ENCODE assay signal across 23 cellular contexts in genomic region chr17:9307313-9307998, GRCh38.
DNase-seq lines count a peak whose midpoint lies in the region; ATAC-seq and TF ChIP-seq lines count a peak whose summit lies in the region.
"Had no signal": no experiment of that assay in that cellular context is flagged by ENCODE, and none has a peak within 500 bp of the region (broad histone marks: within the 10 kb centered on the region; RNA-seq: fewer than 3 reads in every experiment).

No MANE protein-coding gene starts in this region.

- 66 to 70% methylated on average over 6 of the region's 7 CpGs for WGBS in esophagus squamous epithelium, 2 donors

- TF ChIP-seq POLR2A in breast epithelium (IDR thresholded peaks at IDR 0.05) (no peak), esophagus squamous epithelium (IDR thresholded peaks at IDR 0.05) (no peak)

- H3K27me3 ChIP-seq in breast epithelium (no peaks in the 10 kb centered on the region), esophagus squamous epithelium (no peaks in the 10 kb centered on the region)
- H3K27me3 ChIP-seq: tibial nerve had no signal

- no peak for ATAC-seq in GM18873 (IDR thresholded peaks at IDR 0.05; ENCODE audit: low FRiP score, unreplicated experiment)
- ATAC-seq: activated CD8-positive, alpha-beta T cell treated with anti-CD3 and anti-CD28 coated beads for 36 hours had no signal

- H3K9me3 Mint-ChIP-seq in MCF 10A (ENCODE audit: unreplicated experiment) (no peaks in the 10 kb centered on the region), type B pancreatic cell (peaks cover 10% of the 10 kb centered on the region)
- H3K9me3 Mint-ChIP-seq: activated CD8-positive, alpha-beta T cell treated with anti-CD3 and anti-CD28 coated beads for 36 hours; CD14-positive monocyte; HFFc6; naive B cell had no signal

- BruUV-seq in MCF 10A (replicated peaks; lab: Mats Ljungman, UMichigan), result no TSS peak

- POLR2A ChIA-PET in MCF 10A (lab: Yijun Ruan, JAX), result no interaction called here

- no peaks in the 10 kb centered on the region for H3K4me1 Mint-ChIP-seq in MCF 10A (ENCODE audit: insufficient read depth, unreplicated experiment)
- peaks cover 18% of the 10 kb centered on the region for H3K4me1 Mint-ChIP-seq in type B pancreatic cell (ENCODE audit: unreplicated experiment)
- H3K4me1 Mint-ChIP-seq: CD14-positive monocyte had no signal

- DNase-seq in MCF 10A (ENCODE audit: unreplicated experiment), result no peak
- no peak for DNase-seq in breast epithelium (ENCODE audit: low spot score in 2 of 2)
- peak; percentile 9 for DNase-seq in amniotic epithelial cell (ENCODE audit: low read depth)
- peak; percentile 52 for DNase-seq in kidney tubule cell (ENCODE audit: low spot score)
- DNase-seq in type B pancreatic cell (ENCODE audit: extremely low spot score, unreplicated experiment), result no peak
- no peak for DNase-seq in Kasumi-1 (lab: John Stamatoyannopoulos, UW)
- DNase-seq in esophagus squamous epithelium (lab: John Stamatoyannopoulos, UW), result no peak
- DNase-seq: activated CD8-positive, alpha-beta T cell treated with anti-CD3 and anti-CD28 coated beads for 36 hours; caudate nucleus; DMS153; effector memory CD4-positive, alpha-beta T cell; HFFc6; hypothalamus; MM.1S; naive B cell; NCI-H187 treated with DMSO at 0.1 percent for 48 hours; NCI-H446 treated with DMSO at 0.1 percent for 48 hours; SHP77; T-helper 1 cell had no signal

- H3K36me3 Mint-ChIP-seq in MCF 10A (ENCODE audit: insufficient read depth, unreplicated experiment), result no peaks in the 10 kb centered on the region
- H3K36me3 Mint-ChIP-seq in type B pancreatic cell, result peaks cover 7% of the 10 kb centered on the region

- H3K4me1 ChIP-seq in breast epithelium, result no peaks in the 10 kb centered on the region
- H3K4me1 ChIP-seq in esophagus squamous epithelium, result no peaks in the 10 kb centered on the region
- H3K4me1 ChIP-seq: prostate gland, tibial nerve had no signal

- no peaks in the 10 kb centered on the region for H3K27me3 Mint-ChIP-seq in MCF 10A (ENCODE audit: insufficient read depth, unreplicated experiment)
- no peaks in the 10 kb centered on the region for H3K27me3 Mint-ChIP-seq in type B pancreatic cell
- H3K27me3 Mint-ChIP-seq: activated CD8-positive, alpha-beta T cell treated with anti-CD3 and anti-CD28 coated beads for 36 hours; naive B cell had no signal

- H3K4me3 Mint-ChIP-seq in MCF 10A (ENCODE audit: unreplicated experiment) (no peak overlapping the region), type B pancreatic cell (peak overlapping the region; percentile 75)
- H3K4me3 Mint-ChIP-seq: activated CD8-positive, alpha-beta T cell treated with anti-CD3 and anti-CD28 coated beads for 36 hours; CD14-positive monocyte; HFFc6 had no signal

- H3K27ac Mint-ChIP-seq in MCF 10A (ENCODE audit: low read depth, unreplicated experiment) (peak overlapping the region; percentile 39), type B pancreatic cell (peak overlapping the region; percentile 92)
- H3K27ac Mint-ChIP-seq: activated CD8-positive, alpha-beta T cell treated with anti-CD3 and anti-CD28 coated beads for 36 hours; HFFc6 had no signal

- H3K27ac ChIP-seq in breast epithelium (no peak overlapping the region), esophagus squamous epithelium (no peak overlapping the region)
- H3K27ac ChIP-seq: prostate gland, tibial nerve had no signal

- TF ChIP-seq CTCF in MCF 10A (IDR thresholded peaks at IDR 0.05; ENCODE audit: unreplicated experiment), result no peak
- no peak for TF ChIP-seq CTCF in breast epithelium (IDR thresholded peaks at IDR 0.05)
- no peak for TF ChIP-seq CTCF in type B pancreatic cell (conservative IDR thresholded peaks at IDR 0.05)
- no peak for TF ChIP-seq CTCF in esophagus squamous epithelium (IDR thresholded peaks at IDR 0.05)

- H3K4me3 ChIP-seq in breast epithelium (no peak overlapping the region), esophagus squamous epithelium (no peak overlapping the region)
- H3K4me3 ChIP-seq: prostate gland, tibial nerve had no signal

- intact Hi-C loops in MCF 10A (cut with micrococcal nuclease) (no loop called here), breast epithelium (cut with DNase I; ENCODE audit: low total_unique reads) (no loop called here), esophagus squamous epithelium (cut with DNase I) (no loop called here)

- no peaks in the 10 kb centered on the region for H3K36me3 ChIP-seq in breast epithelium
- no peaks in the 10 kb centered on the region for H3K36me3 ChIP-seq in esophagus squamous epithelium
- H3K36me3 ChIP-seq: prostate gland, tibial nerve had no signal

- no peaks in the 10 kb centered on the region for H3K9me3 ChIP-seq in breast epithelium
- H3K9me3 ChIP-seq in esophagus squamous epithelium, result no peaks in the 10 kb centered on the region
- H3K9me3 ChIP-seq: prostate gland, tibial nerve had no signal

- CTCF ChIA-PET in MCF 10A (lab: Yijun Ruan, JAX), result interaction anchor here (0.6 to 0.8 kb wide), 2 partner anchors 18 to 413 kb away, joined by 3 read pairs; no protein-coding TSS in a partner anchor

Comparison
In these comparisons a context has a peak if more than half of its experiments do, and no peak if none do; other contexts are left out.
1. DNase-seq: peak in amniotic epithelial cell (single experiment) and kidney tubule cell (single experiment); none in MCF 10A (single experiment), breast epithelium (0 of 2), type B pancreatic cell (single experiment), Kasumi-1 (0 of 2) and esophagus squamous epithelium (single experiment).